Comparison of ENCODE assay signal across 14 cellular contexts in genomic region chr3:149270180-149270579, GRCh38. TPM values are rescaled to one million over a fixed set of nuclear protein-coding genes. Genes with fewer than 3 reads are reported as not detected.
"Had no signal": no experiment of that assay in that cellular context is flagged by ENCODE, and none has a peak within 500 bp of the region (broad histone marks: within the 10 kb centered on the region; RNA-seq: fewer than 3 reads in every experiment).

No MANE protein-coding gene starts in this region.

- H3K27me3 ChIP-seq: cardiac muscle cell, tibial artery had no signal

- H3K27me3 Mint-ChIP-seq: activated CD4-positive, alpha-beta memory T cell treated with anti-CD3 and anti-CD28 coated beads for 36 hours; naive B cell had no signal

- H3K4me1 Mint-ChIP-seq: activated naive CD8-positive, alpha-beta T cell treated with anti-CD3 and anti-CD28 coated beads, Interleukin-2, amount 10 ng/mL, durations not matched to agents 7 days and 5 days; stimulated activated effector memory CD8-positive, alpha-beta T cell treated with anti-CD3 and anti-CD28 coated beads, Interleukin-12 subunit alpha, Interleukin-12 subunit beta, amount 100 ng/mL, for 72 hours had no signal

- H3K27ac ChIP-seq: cardiac muscle cell, lower lobe of right lung, tibial artery had no signal

- H3K4me1 ChIP-seq: lower lobe of right lung had no signal

- H3K27ac Mint-ChIP-seq: activated CD4-positive, alpha-beta memory T cell treated with anti-CD3 and anti-CD28 coated beads for 36 hours; activated naive CD8-positive, alpha-beta T cell treated with anti-CD3 and anti-CD28 coated beads, Interleukin-2, amount 10 ng/mL, durations not matched to agents 7 days and 5 days; activated T-cell treated with anti-CD3 and anti-CD28 coated beads, Interleukin-2, amount 50 U/mL, for 72 hours; stimulated activated effector memory CD8-positive, alpha-beta T cell treated with anti-CD3 and anti-CD28 coated beads, Interleukin-12 subunit alpha, Interleukin-12 subunit beta, amount 100 ng/mL, for 72 hours had no signal

- DNase-seq: activated CD4-positive, alpha-beta memory T cell treated with anti-CD3 and anti-CD28 coated beads for 36 hours; activated CD4-positive, CD25-positive, alpha-beta regulatory T cell treated with anti-CD3 and anti-CD28 coated beads, Interleukin-2, amount 50 U/mL, for 72 hours; activated naive CD8-positive, alpha-beta T cell treated with anti-CD3 and anti-CD28 coated beads, Interleukin-2, amount 10 ng/mL, durations not matched to agents 7 days and 5 days; activated T-cell treated with anti-CD3 and anti-CD28 coated beads, Interleukin-2, amount 50 U/mL, for 72 hours; hippocampal formation; kidney glomerular epithelial cell; lower lobe of right lung; naive B cell; retina; small intestine; tibial artery had no signal

- H3K4me3 Mint-ChIP-seq: activated CD4-positive, alpha-beta memory T cell treated with anti-CD3 and anti-CD28 coated beads for 36 hours; activated naive CD8-positive, alpha-beta T cell treated with anti-CD3 and anti-CD28 coated beads, Interleukin-2, amount 10 ng/mL, durations not matched to agents 7 days and 5 days; activated T-cell treated with anti-CD3 and anti-CD28 coated beads, Interleukin-2, amount 50 U/mL, for 72 hours; naive B cell; stimulated activated effector memory CD8-positive, alpha-beta T cell treated with anti-CD3 and anti-CD28 coated beads, Interleukin-12 subunit alpha, Interleukin-12 subunit beta, amount 100 ng/mL, for 72 hours had no signal

- H3K9me3 Mint-ChIP-seq: activated CD4-positive, alpha-beta memory T cell treated with anti-CD3 and anti-CD28 coated beads for 36 hours; activated naive CD8-positive, alpha-beta T cell treated with anti-CD3 and anti-CD28 coated beads, Interleukin-2, amount 10 ng/mL, durations not matched to agents 7 days and 5 days; activated T-cell treated with anti-CD3 and anti-CD28 coated beads, Interleukin-2, amount 50 U/mL, for 72 hours; stimulated activated effector memory CD8-positive, alpha-beta T cell treated with anti-CD3 and anti-CD28 coated beads, Interleukin-12 subunit alpha, Interleukin-12 subunit beta, amount 100 ng/mL, for 72 hours had no signal

- H3K4me3 ChIP-seq: cardiac muscle cell, lower lobe of right lung, tibial artery had no signal

- H3K36me3 Mint-ChIP-seq: activated CD4-positive, alpha-beta memory T cell treated with anti-CD3 and anti-CD28 coated beads for 36 hours; activated naive CD8-positive, alpha-beta T cell treated with anti-CD3 and anti-CD28 coated beads, Interleukin-2, amount 10 ng/mL, durations not matched to agents 7 days and 5 days; naive B cell; stimulated activated effector memory CD8-positive, alpha-beta T cell treated with anti-CD3 and anti-CD28 coated beads, Interleukin-12 subunit alpha, Interleukin-12 subunit beta, amount 100 ng/mL, for 72 hours had no signal

- H3K9me3 ChIP-seq: lower lobe of right lung, tibial artery had no signal

- H3K36me3 ChIP-seq: cardiac muscle cell, lower lobe of right lung, tibial artery had no signal

- ATAC-seq: activated T-cell treated with anti-CD3 and anti-CD28 coated beads, Interleukin-2, amount 50 U/mL, for 72 hours; lower lobe of right lung; stimulated activated effector memory CD8-positive, alpha-beta T cell treated with anti-CD3 and anti-CD28 coated beads, Interleukin-12 subunit alpha, Interleukin-12 subunit beta, amount 100 ng/mL, for 72 hours had no signal

RNA-seq across cellular contexts. Expression of gene CP, which starts 48.6 kb away (rescaled TPM):
- total RNA-seq: activated CD4-positive, alpha-beta memory T cell treated with anti-CD3 and anti-CD28 coated beads for 36 hours; activated naive CD8-positive, alpha-beta T cell treated with anti-CD3 and anti-CD28 coated beads, Interleukin-2, amount 10 ng/mL, durations not matched to agents 7 days and 5 days; activated T-cell treated with anti-CD3 and anti-CD28 coated beads, Interleukin-2, amount 50 U/mL, for 72 hours; glomerular endothelial cell had no signal
